Comparison of ENCODE assay signal across 9 cellular contexts in genomic region chr12:89494411-89495231, GRCh38. TPM values are rescaled to one million over a fixed set of nuclear protein-coding genes. Genes with fewer than 3 reads are reported as not detected.
DNase-seq lines count a peak whose midpoint lies in the region; ATAC-seq, FAIRE-seq and TF ChIP-seq lines count a peak whose summit lies in the region.
"Had no signal": no experiment of that assay in that cellular context is flagged by ENCODE, and none has a peak within 500 bp of the region (broad histone marks: within the 10 kb centered on the region; RNA-seq: fewer than 3 reads in every experiment).

No MANE protein-coding gene starts in this region.

- H3K4me3 Mint-ChIP-seq in activated B cell treated with CpG ODN at 0.5 μM for 24 hours (peak overlapping the region; percentile 3), memory B cell (peak overlapping the region; percentile 29)

- no peaks in the 10 kb centered on the region for H3K9me3 Mint-ChIP-seq in activated B cell treated with CpG ODN at 0.5 μM for 24 hours
- H3K9me3 Mint-ChIP-seq in memory B cell, result no peaks in the 10 kb centered on the region

- H3K36me3 Mint-ChIP-seq in activated B cell treated with CpG ODN at 0.5 μM for 24 hours (ENCODE audit: low read depth) (peaks cover 24% of the 10 kb centered on the region), memory B cell (peaks cover 29% of the 10 kb centered on the region)

- ATAC-seq in GM21529 (IDR thresholded peaks at IDR 0.05; ENCODE audit: unreplicated experiment) (peak; percentile 50), activated B cell treated with CpG ODN at 0.5 μM for 24 hours (ENCODE audit: low read depth) (peak; percentile 70), memory B cell (ENCODE audit: low read depth) (peak; percentile 31)
- ATAC-seq: Panc1 had no signal

- H3K27ac ChIP-seq in adrenal gland, result no peak overlapping the region

- H3K36me3 ChIP-seq in adrenal gland (replicated peaks in 1 of 2), result peaks cover 0 to 2% of the 10 kb centered on the region in 2 donors

- H3K27ac Mint-ChIP-seq in activated B cell treated with CpG ODN at 0.5 μM for 24 hours (peak overlapping the region; percentile 65), memory B cell (peak overlapping the region; percentile 86)

- TF ChIP-seq CTCF in activated B cell treated with CpG ODN at 0.5 μM for 24 hours (IDR thresholded peaks at IDR 0.05), result no peak
- TF ChIP-seq CTCF in adrenal gland (IDR thresholded peaks at IDR 0.05), result no peak

- POLR2A ChIA-PET in activated B cell treated with CpG ODN at 0.5 μM for 24 hours (lab: Charles Lee), result interaction anchor here (1.5 kb wide), 1 partner anchor 31 kb away, joined by 6 read pairs; the partner anchor contains the start of gene POC1B

- no peaks in the 10 kb centered on the region for H3K9me3 ChIP-seq in adrenal gland (replicated peaks in 1 of 3)

- H3K4me1 Mint-ChIP-seq in activated B cell treated with CpG ODN at 0.5 μM for 24 hours, result peaks cover 37% of the 10 kb centered on the region
- H3K4me1 Mint-ChIP-seq in memory B cell, result peaks cover 36% of the 10 kb centered on the region

- intact Hi-C loops in activated B cell treated with CpG ODN at 0.5 μM for 24 hours (cut with micrococcal nuclease) (loop anchor here (2.0 kb wide), 1 partner anchor 30 kb away; the partner anchor contains the start of gene GALNT4), adrenal gland (cut with DNase I) (no loop called here)

- no peaks in the 10 kb centered on the region for H3K4me1 ChIP-seq in adrenal gland (replicated peaks in 1 of 2)

- FAIRE-seq in urothelium cell line (lab: Jason Lieb, UNC), result no peak

- no peaks in the 10 kb centered on the region for H3K27me3 ChIP-seq in adrenal gland

- TF ChIP-seq POLR2A in adrenal gland (IDR thresholded peaks at IDR 0.05), result no peak

- H3K4me3 ChIP-seq in adrenal gland, result no peak overlapping the region

- CTCF ChIA-PET in activated B cell treated with CpG ODN at 0.5 μM for 24 hours (lab: Charles Lee), result interaction anchor here (1.3 kb wide), 1 partner anchor 24 kb away, joined by 5 read pairs; no protein-coding TSS in a partner anchor

- DNase-seq in Daoy (ENCODE audit: low read depth) (peak; percentile 22), activated B cell treated with CpG ODN at 0.5 μM for 24 hours (no peak), memory B cell (ENCODE audit: low spot score in 2 of 2) (no peak), adrenal gland (no peak), midbrain (lab: John Stamatoyannopoulos, UW) (no peak), DMS153 treated with DMSO at 0.1 percent for 48 hours (lab: John Stamatoyannopoulos, UW; ENCODE audit: unreplicated experiment) (no peak), urothelium cell line (ENCODE audit: low spot score) (no peak)

- H3K27me3 Mint-ChIP-seq in activated B cell treated with CpG ODN at 0.5 μM for 24 hours (no peaks in the 10 kb centered on the region), memory B cell (no peaks in the 10 kb centered on the region)

- 86 to 93% (median 92%) methylated on average over 9 of the region's 9 CpGs for WGBS in adrenal gland, 4 donors

RNA-seq across cellular contexts. Expression of gene GALNT4, which starts 30.0 kb away (rescaled TPM):
- 4.9 and 5.1 TPM in 2 replicates for total RNA-seq in Daoy (2014; rRNA removed; shearing (Covaris generic))
- 6.2 and 6.3 TPM in 2 replicates for total RNA-seq in activated B cell treated with CpG ODN at 0.5 μM for 24 hours
- total RNA-seq in adrenal gland, result 1 to 10 TPM; 3.6 to 7.2 (median 5.7) TPM
- polyA plus RNA-seq in adrenal gland, result 1 to 10 TPM in 1 of 3 donors, under 1 TPM in 2; 0.74 to 3.6 (median 0.97) TPM

RNA-seq across cellular contexts. Expression of gene POC1B, which starts 31.2 kb away (rescaled TPM):
- 11.1 and 13.4 TPM in 2 replicates for total RNA-seq in Daoy (2014; rRNA removed; shearing (Covaris generic))
- total RNA-seq in activated B cell treated with CpG ODN at 0.5 μM for 24 hours, result 21.7 and 27.3 TPM in 2 replicates
- total RNA-seq in adrenal gland, result 10 to 100 TPM in 6 of 8 donors, 1 to 10 TPM in 2; 5.4 to 18.5 (median 11.8) TPM
- 10 to 100 TPM in 1 of 3 donors, 1 to 10 TPM in 2; 3.3 to 15.3 (median 4.9) TPM for polyA plus RNA-seq in adrenal gland
